In genomic region chrX:43956034-43956433, GRCh38 we compare ENCODE assay signal across 38 cellular contexts. TPM values are rescaled to one million over a fixed set of nuclear protein-coding genes. Genes with fewer than 3 reads are reported as not detected.
"Had no signal": no experiment of that assay in that cellular context is flagged by ENCODE, and none has a peak within 500 bp of the region (broad histone marks: within the 10 kb centered on the region; RNA-seq: fewer than 3 reads in every experiment).

No MANE protein-coding gene starts in this region.

- H3K36me3 ChIP-seq: adrenal gland, breast epithelium, heart left ventricle, WERI-Rb-1 had no signal

- H3K4me1 ChIP-seq: adrenal gland, breast epithelium, heart left ventricle had no signal

- H3K4me3 ChIP-seq: adrenal gland, breast epithelium, heart left ventricle had no signal

- H3K27ac Mint-ChIP-seq: activated B cell treated with CpG ODN at 0.5 μM for 24 hours; activated CD8-positive, alpha-beta memory T cell treated with anti-CD3 and anti-CD28 coated beads, Interleukin-2, amount 10 ng/mL, durations not matched to agents 7 days and 5 days; activated CD8-positive, alpha-beta T cell treated with anti-CD3 and anti-CD28 coated beads, Interleukin-2, amount 10 ng/mL, durations not matched to agents 7 days and 5 days; activated naive CD4-positive, alpha-beta T cell treated with anti-CD3 and anti-CD28 coated beads for 36 hours; activated naive CD4-positive, alpha-beta T cell treated with anti-CD3 and anti-CD28 coated beads, Interleukin-2, amount 50 U/mL, for 24 hours; activated naive CD8-positive, alpha-beta T cell treated with anti-CD3 and anti-CD28 coated beads for 36 hours; activated naive CD8-positive, alpha-beta T cell treated with anti-CD3 and anti-CD28 coated beads, Interleukin-2, amount 50 U/mL, for 24 hours; activated T-helper 1 cell treated with anti-CD3 and anti-CD28 coated beads, Interleukin-12 subunit alpha, Interleukin-12 subunit beta, Interleukin-2, Interleukin-4 antibody, amounts not matched to agents 30 ng/mL and 10 ng/mL and 1 ng/mL, durations not matched to agents 14 hours and 24 hours and 36 hours; activated T-helper 2 cell treated with anti-CD3 and anti-CD28 coated beads, Interferon-gamma antibody, Interleukin-2, Interleukin-4, amounts not matched to agents 10 μg/mL and 5 μg/mL and 100 μg/mL, durations not matched to agents 14 hours and 24 hours and 36 hours; T-helper 17 cell; T-helper 2 cell treated with Interferon-gamma antibody and Interleukin-4, amounts not matched to agents 5 μg/mL and 100 μg/mL, for 36 hours had no signal

- FAIRE-seq: endothelial cell of umbilical vein, frontal cortex had no signal

- H3K27ac ChIP-seq: adrenal gland, breast epithelium, heart left ventricle, WERI-Rb-1 had no signal

- DNase-seq: activated B cell treated with CpG ODN at 0.5 μM for 24 hours; activated CD4-positive, alpha-beta T cell treated with anti-CD3 and anti-CD28 coated beads for 48 hours; activated CD4-positive, alpha-beta T cell treated with anti-CD3 and anti-CD28 coated beads, Interleukin-2, amount 50 U/mL, for 1 hour; activated CD4-positive, alpha-beta T cell treated with anti-CD3 and anti-CD28 coated beads, Interleukin-2, amount 50 U/mL, for 48 hours; activated CD8-positive, alpha-beta memory T cell treated with anti-CD3 and anti-CD28 coated beads, Interleukin-2, amount 10 ng/mL, durations not matched to agents 7 days and 5 days; activated CD8-positive, alpha-beta memory T cell treated with anti-CD3 and anti-CD28 coated beads, Interleukin-2, amount 50 U/mL, for 4 hours; activated CD8-positive, alpha-beta T cell treated with anti-CD3 and anti-CD28 coated beads, Interleukin-2, amount 10 ng/mL, durations not matched to agents 7 days and 5 days; activated effector memory CD4-positive, alpha-beta T cell treated with anti-CD3 and anti-CD28 coated beads, Interleukin-2, amount 50 U/mL, for 16 hours; activated naive CD4-positive, alpha-beta T cell treated with anti-CD3 and anti-CD28 coated beads for 36 hours; activated naive CD8-positive, alpha-beta T cell treated with anti-CD3 and anti-CD28 coated beads for 36 hours; activated naive CD8-positive, alpha-beta T cell treated with anti-CD3 and anti-CD28 coated beads, Interleukin-2, amount 50 U/mL, for 24 hours; activated T-cell treated with anti-CD3 and anti-CD28 coated beads, Interleukin-2, amount 50 U/mL, for 1 hour; activated T-cell treated with anti-CD3 and anti-CD28 coated beads, Interleukin-2, amount 50 U/mL, for 48 hours; adrenal gland; amygdala; aorta; cortex of kidney; dermis blood vessel endothelial cell; effector CD8-positive, alpha-beta T cell; foreskin fibroblast; glutamatergic neuron; heart left ventricle; T-helper 1 cell; T-helper 17 cell; T1000; WERI-Rb-1 had no signal

- H3K4me3 Mint-ChIP-seq: activated B cell treated with CpG ODN at 0.5 μM for 24 hours; activated CD8-positive, alpha-beta memory T cell treated with anti-CD3 and anti-CD28 coated beads, Interleukin-2, amount 10 ng/mL, durations not matched to agents 7 days and 5 days; activated CD8-positive, alpha-beta T cell treated with anti-CD3 and anti-CD28 coated beads, Interleukin-2, amount 10 ng/mL, durations not matched to agents 7 days and 5 days; activated naive CD4-positive, alpha-beta T cell treated with anti-CD3 and anti-CD28 coated beads for 36 hours; activated naive CD4-positive, alpha-beta T cell treated with anti-CD3 and anti-CD28 coated beads, Interleukin-2, amount 50 U/mL, for 24 hours; activated naive CD8-positive, alpha-beta T cell treated with anti-CD3 and anti-CD28 coated beads for 36 hours; activated naive CD8-positive, alpha-beta T cell treated with anti-CD3 and anti-CD28 coated beads, Interleukin-2, amount 50 U/mL, for 24 hours; activated T-helper 1 cell treated with anti-CD3 and anti-CD28 coated beads, Interleukin-12 subunit alpha, Interleukin-12 subunit beta, Interleukin-2, Interleukin-4 antibody, amounts not matched to agents 30 ng/mL and 10 ng/mL and 1 ng/mL, durations not matched to agents 14 hours and 24 hours and 36 hours; T-helper 17 cell; T-helper 2 cell treated with Interferon-gamma antibody and Interleukin-4, amounts not matched to agents 5 μg/mL and 100 μg/mL, for 36 hours had no signal

- ATAC-seq: activated CD4-positive, CD25-positive, alpha-beta regulatory T cell treated with anti-CD3 and anti-CD28 coated beads, Interleukin-2, amount 50 U/mL, for 24 hours; activated CD8-positive, alpha-beta memory T cell treated with anti-CD3 and anti-CD28 coated beads, Interleukin-2, amount 10 ng/mL, durations not matched to agents 7 days and 5 days; activated CD8-positive, alpha-beta T cell treated with anti-CD3 and anti-CD28 coated beads, Interleukin-2, amount 10 ng/mL, durations not matched to agents 7 days and 5 days; activated naive CD8-positive, alpha-beta T cell treated with anti-CD3 and anti-CD28 coated beads, Interleukin-2, amount 50 U/mL, for 24 hours; esophagus mucosa; heart left ventricle; T-helper 17 cell had no signal

- H3K9me3 ChIP-seq: adrenal gland, breast epithelium, heart left ventricle had no signal

- H3K36me3 Mint-ChIP-seq: activated CD8-positive, alpha-beta memory T cell treated with anti-CD3 and anti-CD28 coated beads, Interleukin-2, amount 10 ng/mL, durations not matched to agents 7 days and 5 days; activated naive CD4-positive, alpha-beta T cell treated with anti-CD3 and anti-CD28 coated beads, Interleukin-2, amount 50 U/mL, for 24 hours; activated naive CD8-positive, alpha-beta T cell treated with anti-CD3 and anti-CD28 coated beads for 36 hours; brain had no signal

- H3K9me3 Mint-ChIP-seq: activated B cell treated with CpG ODN at 0.5 μM for 24 hours; activated naive CD4-positive, alpha-beta T cell treated with anti-CD3 and anti-CD28 coated beads for 36 hours; activated naive CD4-positive, alpha-beta T cell treated with anti-CD3 and anti-CD28 coated beads, Interleukin-2, amount 50 U/mL, for 24 hours; activated naive CD8-positive, alpha-beta T cell treated with anti-CD3 and anti-CD28 coated beads for 36 hours; activated naive CD8-positive, alpha-beta T cell treated with anti-CD3 and anti-CD28 coated beads, Interleukin-2, amount 50 U/mL, for 24 hours; activated T-helper 1 cell treated with anti-CD3 and anti-CD28 coated beads, Interleukin-12 subunit alpha, Interleukin-12 subunit beta, Interleukin-2, Interleukin-4 antibody, amounts not matched to agents 30 ng/mL and 10 ng/mL and 1 ng/mL, durations not matched to agents 14 hours and 24 hours and 36 hours; activated T-helper 2 cell treated with anti-CD3 and anti-CD28 coated beads, Interferon-gamma antibody, Interleukin-2, Interleukin-4, amounts not matched to agents 10 μg/mL and 5 μg/mL and 100 μg/mL, durations not matched to agents 14 hours and 24 hours and 36 hours; T-helper 2 cell treated with Interferon-gamma antibody and Interleukin-4, amounts not matched to agents 5 μg/mL and 100 μg/mL, for 36 hours had no signal

- H3K27me3 Mint-ChIP-seq: activated naive CD8-positive, alpha-beta T cell treated with anti-CD3 and anti-CD28 coated beads for 36 hours; brain; T-helper 17 cell had no signal

RNA-seq across cellular contexts. Expression of gene NDP, which starts 17.2 kb away (rescaled TPM):
- total RNA-seq: activated B cell treated with CpG ODN at 0.5 μM for 24 hours; activated CD8-positive, alpha-beta memory T cell treated with anti-CD3 and anti-CD28 coated beads for 36 hours; activated CD8-positive, alpha-beta memory T cell treated with anti-CD3 and anti-CD28 coated beads, Interleukin-2, amount 10 ng/mL, durations not matched to agents 7 days and 5 days; activated CD8-positive, alpha-beta T cell treated with anti-CD3 and anti-CD28 coated beads, Interleukin-2, amount 10 ng/mL, durations not matched to agents 7 days and 5 days; activated naive CD4-positive, alpha-beta T cell treated with anti-CD3 and anti-CD28 coated beads for 36 hours; activated naive CD8-positive, alpha-beta T cell treated with anti-CD3 and anti-CD28 coated beads for 36 hours; activated T-helper 1 cell treated with anti-CD3 and anti-CD28 coated beads, Interleukin-12 subunit alpha, Interleukin-12 subunit beta, Interleukin-2, Interleukin-4 antibody, amounts not matched to agents 30 ng/mL and 10 ng/mL and 1 ng/mL, durations not matched to agents 14 hours and 24 hours and 36 hours; activated T-helper 2 cell treated with anti-CD3 and anti-CD28 coated beads, Interferon-gamma antibody, Interleukin-2, Interleukin-4, amounts not matched to agents 10 μg/mL and 5 μg/mL and 100 μg/mL, durations not matched to agents 14 hours and 24 hours and 36 hours; dermis blood vessel endothelial cell; epithelial cell of proximal tubule; esophagus mucosa; T-helper 17 cell had no signal
